In genomic region chr16:54345231-54345630, GRCh38 we compare ENCODE assay signal across 1 cellular context.
TF ChIP-seq lines count a peak whose summit lies in the region.

No MANE protein-coding gene starts in this region.

TF ChIP-seq in HepG2, 621 proteins besides CTCF, POLR2A, EP300 and RAD21:
- no peak for TF ChIP-seq ARNTL (CRISPR knock-in tag; IDR thresholded peaks at IDR 0.05)
- 0 out of 2 replicates have a peak, but pooled peaks have one; percentile 25 for TF ChIP-seq ZNF687 (CRISPR knock-in tag; IDR thresholded peaks at IDR 0.05)
